Comparison of ENCODE assay signal across 23 cellular contexts in genomic region chr17:36848008-36848902, GRCh38.
"Had no signal": no experiment of that assay in that cellular context is flagged by ENCODE, and none has a peak within 500 bp of the region (broad histone marks: within the 10 kb centered on the region; RNA-seq: fewer than 3 reads in every experiment).

No MANE protein-coding gene starts in this region.

- H3K4me3 ChIP-seq: left lung, neural progenitor cell, psoas muscle, skin epidermis, testis had no signal

- H3K27me3 ChIP-seq: testis had no signal

- H3K27ac ChIP-seq: epithelial cell of prostate, left lung, neural progenitor cell, psoas muscle, skin epidermis, testis, WERI-Rb-1 had no signal

- H3K9me3 Mint-ChIP-seq: activated T-cell treated with anti-CD3 and anti-CD28 coated beads, Interleukin-2, amount 50 U/mL, for 72 hours; effector memory CD8-positive, alpha-beta T cell; neural progenitor cell; stimulated activated effector memory CD8-positive, alpha-beta T cell treated with anti-CD3 and anti-CD28 coated beads, Interleukin-12 subunit alpha, Interleukin-12 subunit beta, amount 100 ng/mL, for 72 hours; type B pancreatic cell had no signal

- H3K4me2 ChIP-seq: neural progenitor cell had no signal

- FAIRE-seq: keratinocyte had no signal

- H3K9ac ChIP-seq: neural progenitor cell had no signal

- H2AFZ ChIP-seq: neural progenitor cell had no signal

- H3K36me3 Mint-ChIP-seq: neural progenitor cell; stimulated activated effector memory CD8-positive, alpha-beta T cell treated with anti-CD3 and anti-CD28 coated beads, Interleukin-12 subunit alpha, Interleukin-12 subunit beta, amount 100 ng/mL, for 72 hours; type B pancreatic cell had no signal

- ATAC-seq: activated T-cell treated with anti-CD3 and anti-CD28 coated beads, Interleukin-2, amount 50 U/mL, for 72 hours; effector memory CD8-positive, alpha-beta T cell; left lung; psoas muscle; stimulated activated effector memory CD8-positive, alpha-beta T cell treated with anti-CD3 and anti-CD28 coated beads, Interleukin-12 subunit alpha, Interleukin-12 subunit beta, amount 100 ng/mL, for 72 hours had no signal

- H3K4me3 Mint-ChIP-seq: activated T-cell treated with anti-CD3 and anti-CD28 coated beads, Interleukin-2, amount 50 U/mL, for 72 hours; effector memory CD8-positive, alpha-beta T cell; neural progenitor cell; stimulated activated effector memory CD8-positive, alpha-beta T cell treated with anti-CD3 and anti-CD28 coated beads, Interleukin-12 subunit alpha, Interleukin-12 subunit beta, amount 100 ng/mL, for 72 hours; type B pancreatic cell had no signal

- H3K27ac Mint-ChIP-seq: activated T-cell treated with anti-CD3 and anti-CD28 coated beads, Interleukin-2, amount 50 U/mL, for 72 hours; effector memory CD8-positive, alpha-beta T cell; neural progenitor cell; stimulated activated effector memory CD8-positive, alpha-beta T cell treated with anti-CD3 and anti-CD28 coated beads, Interleukin-12 subunit alpha, Interleukin-12 subunit beta, amount 100 ng/mL, for 72 hours; type B pancreatic cell had no signal

- H3K36me3 ChIP-seq: left lung, neural progenitor cell, WERI-Rb-1 had no signal

- DNase-seq: activated CD4-positive, alpha-beta T cell treated with anti-CD3 and anti-CD28 coated beads for 1 hour; activated CD8-positive, alpha-beta memory T cell treated with anti-CD3 and anti-CD28 coated beads for 24 hours; activated CD8-positive, alpha-beta memory T cell treated with anti-CD3 and anti-CD28 coated beads, Interleukin-2, amount 50 U/mL, for 48 hours; activated effector memory CD4-positive, alpha-beta T cell treated with anti-CD3 and anti-CD28 coated beads, Interleukin-2, amount 50 U/mL, for 16 hours; activated naive CD4-positive, alpha-beta T cell treated with anti-CD3 and anti-CD28 coated beads, Interleukin-2, amount 50 U/mL, for 16 hours; activated T-cell treated with anti-CD3 and anti-CD28 coated beads, Interleukin-2, amount 50 U/mL, for 72 hours; dermis blood vessel endothelial cell; effector memory CD8-positive, alpha-beta T cell; foreskin melanocyte; hypothalamus; left lung; psoas muscle; right cardiac atrium; stimulated activated CD4-positive, alpha-beta T cell treated with anti-CD3 and anti-CD28 coated beads, Interleukin-4, amount 100 ng/mL, for 24 hours; T-helper 2 cell; testis; WERI-Rb-1 had no signal

- H3K9me3 ChIP-seq: left lung, psoas muscle, testis had no signal

- H3K4me1 ChIP-seq: left lung, psoas muscle, testis had no signal
